ENCODE assay signal across 12 cellular contexts in the genomic region with DNA sequence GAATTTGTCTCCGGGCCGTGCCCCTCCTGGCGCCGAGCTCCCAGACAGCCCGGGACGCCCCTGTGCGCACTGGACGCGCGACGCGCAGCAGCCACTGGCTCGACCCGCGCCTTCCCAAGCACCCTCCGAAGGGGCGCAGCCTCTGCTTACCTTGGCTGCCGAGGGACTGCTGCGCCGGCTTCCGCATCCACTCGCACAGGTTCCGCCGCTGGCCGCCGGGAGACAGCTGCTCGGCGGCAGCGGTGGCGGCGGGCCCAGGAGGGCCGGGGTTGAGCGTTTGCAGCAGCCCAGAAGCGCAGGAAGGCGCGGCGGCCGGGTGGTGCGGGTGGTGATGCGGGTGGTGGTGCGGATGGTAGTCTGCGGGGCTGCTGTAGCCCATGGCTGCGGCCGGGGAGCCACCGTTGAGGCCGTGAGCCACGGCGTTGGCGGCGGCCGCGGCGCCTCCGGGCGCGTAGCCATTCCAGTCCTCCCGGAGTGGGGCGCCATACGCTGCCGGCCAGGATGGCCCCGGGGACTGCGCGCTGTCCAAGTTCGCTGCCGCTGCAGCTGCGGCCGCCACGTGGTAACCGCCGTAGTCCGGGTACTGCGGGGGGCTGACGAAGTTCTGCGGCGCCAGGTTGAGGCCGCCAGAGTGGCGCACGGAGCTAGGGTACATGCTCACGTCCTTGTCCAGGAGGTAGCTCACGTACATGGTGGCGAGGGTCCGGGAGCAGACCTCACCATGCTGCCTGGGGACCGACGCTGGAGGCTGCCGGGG. TPM values are rescaled to one million over a fixed set of nuclear protein-coding genes. Genes with fewer than 3 reads are reported as not detected.
DNase-seq lines count a peak whose midpoint lies in the region; ATAC-seq and TF ChIP-seq lines count a peak whose summit lies in the region.
"Had no signal": no experiment of that assay in that cellular context is flagged by ENCODE, and none has a peak within 500 bp of the region (broad histone marks: within the 10 kb centered on the region; RNA-seq: fewer than 3 reads in every experiment).

No MANE protein-coding gene starts in this region.

- H3K27ac ChIP-seq in Panc1 (ENCODE audit: low read length) = 0 out of 2 replicates have a peak overlapping the region, but pooled peaks have one; percentile 29
- H3K27ac ChIP-seq in iPS-20b (ENCODE audit: low read length) = no peak overlapping the region
- H3K27ac ChIP-seq: right lobe of liver had no signal

- peaks cover 12% of the 10 kb centered on the region for H3K4me1 ChIP-seq in Panc1 (ENCODE audit: control insufficient read depth, insufficient read depth, low read length)
- peaks cover 28% of the 10 kb centered on the region; the same call in 1 of the 2 replicates for H3K4me1 ChIP-seq in iPS-20b (ENCODE audit: insufficient read depth, low read length)

- peak; percentile 25 for DNase-seq in NCI-H2196 (lab: John Stamatoyannopoulos, UW; ENCODE audit: unreplicated experiment)
- DNase-seq in NCI-H2196 treated with DMSO at 0.1 percent for 48 hours (lab: John Stamatoyannopoulos, UW; ENCODE audit: unreplicated experiment) = no peak
- DNase-seq in Panc1 (ENCODE audit: low read depth, low spot score) = no peak
- DNase-seq in stimulated activated naive B cell treated with anti-CD40 and anti-IgM and Interleukin-4, amounts not matched to agents 10 μg/mL and 1 μg/mL and 100 μg/mL, for 72 hours = no peak
- no peak for DNase-seq in foreskin melanocyte
- DNase-seq: NCI-H187 treated with DMSO at 0.1 percent for 48 hours, right lobe of liver, T-helper 1 cell had no signal

- H3K9me3 ChIP-seq in Panc1 (ENCODE audit: control insufficient read depth, insufficient read depth, low read depth, low read length) (no peaks in the 10 kb centered on the region), iPS-20b (ENCODE audit: insufficient read depth, low read depth, low read length) (peaks cover 3% of the 10 kb centered on the region; the same call in 1 of the 2 replicates)
- H3K9me3 ChIP-seq: right lobe of liver had no signal

- H3K36me3 Mint-ChIP-seq in stimulated activated naive B cell treated with anti-CD40 and anti-IgM and Interleukin-4, amounts not matched to agents 10 μg/mL and 1 μg/mL and 100 μg/mL, for 72 hours = no peaks in the 10 kb centered on the region

- H3K27me3 ChIP-seq in Panc1 (ENCODE audit: control insufficient read depth, insufficient read depth, low read length) (no peaks in the 10 kb centered on the region), iPS-20b (ENCODE audit: insufficient read depth, low read length) (peaks cover 100% of the 10 kb centered on the region)

- CTCF ChIA-PET in Panc1 (lab: Charles Lee) = no interaction called here

- no peak overlapping the region for H3K9ac ChIP-seq in iPS-20b (ENCODE audit: low read depth, low read length)

- POLR2A ChIA-PET in Panc1 (lab: Charles Lee) = no interaction called here

- TF ChIP-seq CTCF in Panc1 (IDR thresholded peaks at IDR 0.05) = peak; percentile 51

- BruUV-seq in Panc1 (replicated peaks; lab: Mats Ljungman, UMichigan) = no TSS peak

- intact Hi-C loops in Panc1 (cut with micrococcal nuclease; ENCODE audit: unreplicated experiment) = no loop called here

- no peaks in the 10 kb centered on the region for H3K9me3 Mint-ChIP-seq in stimulated activated naive B cell treated with anti-CD40 and anti-IgM and Interleukin-4, amounts not matched to agents 10 μg/mL and 1 μg/mL and 100 μg/mL, for 72 hours

- H3K4me3 Mint-ChIP-seq in stimulated activated naive B cell treated with anti-CD40 and anti-IgM and Interleukin-4, amounts not matched to agents 10 μg/mL and 1 μg/mL and 100 μg/mL, for 72 hours = peak overlapping the region; percentile 66 to 69

- in situ Hi-C loops in Panc1 (cut with HindIII; ENCODE audit: low pct_unique_long_range_greater_than_20kb, low sequenced_read_pairs) = loop anchor here (25.0 kb wide), 1 partner anchor 131 kb away; no protein-coding TSS in a partner anchor

- peaks cover 69 to 93% of the 10 kb centered on the region in 2 donors for H3K27me3 Mint-ChIP-seq in stimulated activated naive B cell treated with anti-CD40 and anti-IgM and Interleukin-4, amounts not matched to agents 10 μg/mL and 1 μg/mL and 100 μg/mL, for 72 hours

- H3K36me3 ChIP-seq in Panc1 (ENCODE audit: control insufficient read depth, insufficient read depth, low read length) (no peaks in the 10 kb centered on the region; the same call in 1 of the 2 replicates), iPS-20b (ENCODE audit: insufficient read depth, low read depth, low read length) (no peaks in the 10 kb centered on the region)
- H3K36me3 ChIP-seq: right lobe of liver had no signal

- peak overlapping the region; percentile 42 for H3K27ac Mint-ChIP-seq in stimulated activated naive B cell treated with anti-CD40 and anti-IgM and Interleukin-4, amounts not matched to agents 10 μg/mL and 1 μg/mL and 100 μg/mL, for 72 hours

- H3K4me3 ChIP-seq in Panc1 (ENCODE audit: low read depth in 2 of 2, low read length in 2 of 2) (peak overlapping the region; percentile 51 to 53), iPS-20b (ENCODE audit: low read length) (peak overlapping the region; percentile 49; the same call in 1 of the 2 replicates)
- H3K4me3 ChIP-seq: right lobe of liver had no signal

- peak; percentile 54 for ATAC-seq in Panc1
- no peak for ATAC-seq in stimulated activated naive B cell treated with anti-CD40 and anti-IgM and Interleukin-4, amounts not matched to agents 10 μg/mL and 1 μg/mL and 100 μg/mL, for 72 hours (replicated peaks)
- ATAC-seq in GM19452 (IDR thresholded peaks at IDR 0.05; ENCODE audit: unreplicated experiment) = no peak
- ATAC-seq in GM21786 (IDR thresholded peaks at IDR 0.05; ENCODE audit: unreplicated experiment) = no peak

- H3K4me1 Mint-ChIP-seq in stimulated activated naive B cell treated with anti-CD40 and anti-IgM and Interleukin-4, amounts not matched to agents 10 μg/mL and 1 μg/mL and 100 μg/mL, for 72 hours = peaks cover 33 to 52% of the 10 kb centered on the region in 2 donors

RNA-seq across cellular contexts. Expression of a gene that starts 0.6 kb away (rescaled TPM):
- total RNA-seq in Panc1 (2021; ENCODE audit: unreplicated experiment) = 5.1 TPM
- polyA plus RNA-seq in Panc1 (2012; ENCODE audit: insufficient read length) = 4.9 TPM
- total RNA-seq: dermis microvascular lymphatic vessel endothelial cell, right lobe of liver had no signal

RNA-seq across cellular contexts. Expression of a gene that starts 20.0 kb away (rescaled TPM):
- not detected for total RNA-seq in Panc1 (2021; ENCODE audit: unreplicated experiment)
- not detected for polyA plus RNA-seq in Panc1 (2012; ENCODE audit: insufficient read length)
- total RNA-seq: dermis microvascular lymphatic vessel endothelial cell, right lobe of liver had no signal

RNA-seq across cellular contexts. Expression of a gene that starts 48.7 kb away (rescaled TPM):
- 3.4 TPM for total RNA-seq in Panc1 (2021; ENCODE audit: unreplicated experiment)
- 2.9 TPM for polyA plus RNA-seq in Panc1 (2012; ENCODE audit: insufficient read length)
- total RNA-seq: dermis microvascular lymphatic vessel endothelial cell had no signal
